Comparison of ENCODE assay signal across 18 cellular contexts in the genomic region with DNA sequence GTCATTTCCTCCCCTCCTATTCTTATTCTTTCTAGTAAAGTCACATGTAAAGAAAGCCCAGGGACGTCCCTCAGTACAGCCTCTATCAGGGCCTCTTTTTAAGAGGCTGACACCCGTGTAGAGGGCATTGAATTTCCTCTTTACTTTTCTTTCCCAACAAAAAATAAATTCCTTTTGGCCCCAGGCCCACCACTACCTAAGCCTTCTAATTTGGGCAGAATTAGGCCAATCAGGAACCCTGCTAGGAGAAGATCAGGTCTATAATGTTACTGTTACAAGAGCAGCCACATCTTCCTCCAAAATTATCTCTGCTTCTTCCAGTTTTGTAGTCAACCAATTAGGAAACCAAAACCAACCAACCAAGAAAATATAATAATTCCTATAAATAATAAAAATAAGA.
DNase-seq lines count a peak whose midpoint lies in the region; ATAC-seq and TF ChIP-seq lines count a peak whose summit lies in the region.
"Had no signal": no experiment of that assay in that cellular context is flagged by ENCODE, and none has a peak within 500 bp of the region (broad histone marks: within the 10 kb centered on the region; RNA-seq: fewer than 3 reads in every experiment).

No MANE protein-coding gene starts in this region.

- no peaks in the 10 kb centered on the region for H3K9me3 Mint-ChIP-seq in osteocyte (ENCODE audit: unreplicated experiment)
- H3K9me3 Mint-ChIP-seq: CD8-positive, alpha-beta T cell; HFFc6 had no signal

- H2AFZ ChIP-seq in IMR-90 (replicated peaks; ENCODE audit: low read length, poor library complexity): no peak overlapping the region

- 0 out of 3 replicates have a peak overlapping the region, but pooled peaks have one; percentile 39 for H2BK15ac ChIP-seq in IMR-90 (ENCODE audit: low read depth, low read length)

- H2AK9ac ChIP-seq in IMR-90 (replicated peaks; ENCODE audit: low read depth, low read length, poor library complexity): no peak overlapping the region

- no peaks in the 10 kb centered on the region for H4K20me1 ChIP-seq in IMR-90 (ENCODE audit: insufficient read depth, low read length)
- H4K20me1 ChIP-seq: BLaER1 had no signal

- H3K9me3 ChIP-seq in IMR-90 (ENCODE audit: control insufficient read depth, insufficient read depth, low read length): no peaks in the 10 kb centered on the region
- H3K9me3 ChIP-seq: BLaER1, HAP-1 had no signal

- H3K4me2 ChIP-seq in IMR-90 (ENCODE audit: low read depth, low read length): no peak overlapping the region
- H3K4me2 ChIP-seq: BLaER1 had no signal

- H3K36me3 ChIP-seq in IMR-90 (ENCODE audit: control insufficient read depth, insufficient read depth, low read length): no peaks in the 10 kb centered on the region
- H3K36me3 ChIP-seq: BLaER1, HAP-1 had no signal

- peak overlapping the region; percentile 76; the same call in 1 of the 2 replicates for H2BK20ac ChIP-seq in IMR-90 (ENCODE audit: low read depth, low read length)

- peak overlapping the region; percentile 91 for H3K27ac Mint-ChIP-seq in osteocyte (ENCODE audit: unreplicated experiment)
- H3K27ac Mint-ChIP-seq: B cell; CD8-positive, alpha-beta T cell; HFFc6 had no signal

- no peak overlapping the region for H3K9ac ChIP-seq in IMR-90 (ENCODE audit: low read depth, low read length)
- H3K9ac ChIP-seq: BLaER1 had no signal

- BruUV-seq in IMR-90 (replicated peaks; lab: Mats Ljungman, UMichigan): no TSS peak

- H2AK5ac ChIP-seq in IMR-90 (ENCODE audit: low read depth, low read length): no peak overlapping the region

- no peak overlapping the region for H2BK5ac ChIP-seq in IMR-90 (ENCODE audit: low read depth, low read length, poor library complexity, severe bottlenecking)

- no peaks in the 10 kb centered on the region; the same call in 1 of the 2 replicates for H3K9me1 ChIP-seq in IMR-90 (ENCODE audit: insufficient read depth, low read length)

- H3K18ac ChIP-seq in IMR-90 (ENCODE audit: low read depth, low read length): peak overlapping the region; percentile 24; the same call in 1 of the 2 replicates

- no peak overlapping the region for H3K56ac ChIP-seq in IMR-90 (ENCODE audit: extremely low read depth, insufficient read depth, low read length)

- H3K27ac ChIP-seq in IMR-90 (ENCODE audit: insufficient read depth, low read length): no peak overlapping the region
- H3K27ac ChIP-seq: 22Rv1, BLaER1, C4-2B had no signal

- H3K36me3 Mint-ChIP-seq in osteocyte (ENCODE audit: unreplicated experiment): peaks cover 6% of the 10 kb centered on the region
- H3K36me3 Mint-ChIP-seq: CD4-positive, CD25-positive, alpha-beta regulatory T cell; CD8-positive, alpha-beta T cell had no signal

- H3K4me3 Mint-ChIP-seq in osteocyte (ENCODE audit: unreplicated experiment): no peak overlapping the region
- H3K4me3 Mint-ChIP-seq: B cell; CD4-positive, CD25-positive, alpha-beta regulatory T cell; CD8-positive, alpha-beta T cell; HFFc6 had no signal

- no peak for TF ChIP-seq POLR2A in IMR-90 (IDR thresholded peaks at IDR 0.05; ENCODE audit: low read depth, low read length)

- dilution Hi-C loops in IMR-90 (cut with HindIII; ENCODE audit: low sequenced_read_pairs, unreplicated experiment): no loop called here

- TF ChIP-seq RAD21 in IMR-90 (IDR thresholded peaks at IDR 0.05; ENCODE audit: low read length): no peak

- H3K27me3 Mint-ChIP-seq in osteocyte (ENCODE audit: unreplicated experiment): no peaks in the 10 kb centered on the region
- H3K27me3 Mint-ChIP-seq: CD4-positive, CD25-positive, alpha-beta regulatory T cell had no signal

- TF ChIP-seq CTCF in IMR-90 (conservative IDR thresholded peaks at IDR 0.05; ENCODE audit: low read depth, low read length): no peak
- TF ChIP-seq CTCF in osteocyte (IDR thresholded peaks at IDR 0.05): no peak

- intact Hi-C loops in IMR-90 (cut with micrococcal nuclease): no loop called here

- H4K8ac ChIP-seq in IMR-90 (ENCODE audit: low read depth in 2 of 2, low read length in 2 of 2): no peak overlapping the region

- in situ Hi-C loops in G401 (cut with HindIII; ENCODE audit: low sequenced_read_pairs) (no loop called here), IMR-90 (cut with MboI; ENCODE audit: low sequenced_read_pairs) (no loop called here)

- CTCF ChIA-PET in IMR-90 (lab: Yijun Ruan, JAX): no interaction called here

- H4K91ac ChIP-seq in IMR-90 (ENCODE audit: insufficient read depth, low read depth, low read length): no peak overlapping the region

- WGBS in IMR-90 (ENCODE audit: extremely low coverage in 2 of 2, insufficient read length in 1 of 2), 2 experiments: 71% methylated on average over 1 of the region's 2 CpGs; no CpG with 5 or more reads in 1 of the 2 experiments

- ATAC-seq in IMR-90 (ENCODE audit: low read depth): no peak
- ATAC-seq in esophagus mucosa: no peak
- ATAC-seq: CD8-positive, alpha-beta T cell had no signal

- peaks cover 82% of the 10 kb centered on the region for H3K4me1 Mint-ChIP-seq in osteocyte (ENCODE audit: unreplicated experiment)
- H3K4me1 Mint-ChIP-seq: B cell; CD4-positive, CD25-positive, alpha-beta regulatory T cell had no signal

- H3K4me3 ChIP-seq in IMR-90 (ENCODE audit: insufficient read depth, low read depth, low read length): no peak overlapping the region
- H3K4me3 ChIP-seq: BLaER1, HAP-1 had no signal

- peaks cover 6% of the 10 kb centered on the region; the same call in 1 of the 2 replicates for H3K4me1 ChIP-seq in IMR-90 (ENCODE audit: control insufficient read depth, insufficient read depth, low read length)
- H3K4me1 ChIP-seq: BLaER1, HAP-1 had no signal

- POLR2A ChIA-PET in IMR-90 (lab: Charles Lee; ENCODE audit: unreplicated experiment): no interaction called here

- H2BK120ac ChIP-seq in IMR-90 (ENCODE audit: low read depth, low read length): peak overlapping the region; percentile 64

- DNase-seq in G401 (ENCODE audit: low spot score) (peak; percentile 59), IMR-90 (no peak), cerebellar cortex (ENCODE audit: low spot score) (peak; percentile 53), osteocyte (ENCODE audit: extremely low spot score, unreplicated experiment) (no peak), DMS79 treated with DMSO at 0.1 percent for 48 hours (lab: John Stamatoyannopoulos, UW) (no peak), kidney tubule cell (ENCODE audit: low spot score) (no peak)
- DNase-seq: CD4-positive, CD25-positive, alpha-beta regulatory T cell; CD8-positive, alpha-beta T cell; DMS 273 treated with DMSO at 0.1 percent for 48 hours; DMS79; GOT3; HFFc6 had no signal

- no peaks in the 10 kb centered on the region for H3K79me1 ChIP-seq in IMR-90 (ENCODE audit: low read depth in 1 of 2, low read length in 2 of 2)

- no peak overlapping the region for H3K23ac ChIP-seq in IMR-90 (ENCODE audit: low read depth, low read length)

- H4K5ac ChIP-seq in IMR-90 (ENCODE audit: low read depth, low read length): peak overlapping the region; percentile 8; the same call in 1 of the 2 replicates

- no peak overlapping the region for H3K4ac ChIP-seq in IMR-90 (ENCODE audit: low read depth, low read length)

- H3K27me3 ChIP-seq in IMR-90 (ENCODE audit: control insufficient read depth, insufficient read depth, low read length): no peaks in the 10 kb centered on the region
- H3K27me3 ChIP-seq: BLaER1 had no signal

- no peak overlapping the region for H3K14ac ChIP-seq in IMR-90 (replicated peaks; ENCODE audit: low read depth, low read length)

TF ChIP-seq in IMR-90, 13 proteins besides CTCF, POLR2A, EP300 and RAD21:
- no peak for TF ChIP-seq FOS (IDR thresholded peaks at IDR 0.05; ENCODE audit: low read depth, low read length)
- no peak for TF ChIP-seq MAZ (IDR thresholded peaks at IDR 0.05; ENCODE audit: borderline replicate concordance, low read depth, low read length)
- TF ChIP-seq, protein P1, sequence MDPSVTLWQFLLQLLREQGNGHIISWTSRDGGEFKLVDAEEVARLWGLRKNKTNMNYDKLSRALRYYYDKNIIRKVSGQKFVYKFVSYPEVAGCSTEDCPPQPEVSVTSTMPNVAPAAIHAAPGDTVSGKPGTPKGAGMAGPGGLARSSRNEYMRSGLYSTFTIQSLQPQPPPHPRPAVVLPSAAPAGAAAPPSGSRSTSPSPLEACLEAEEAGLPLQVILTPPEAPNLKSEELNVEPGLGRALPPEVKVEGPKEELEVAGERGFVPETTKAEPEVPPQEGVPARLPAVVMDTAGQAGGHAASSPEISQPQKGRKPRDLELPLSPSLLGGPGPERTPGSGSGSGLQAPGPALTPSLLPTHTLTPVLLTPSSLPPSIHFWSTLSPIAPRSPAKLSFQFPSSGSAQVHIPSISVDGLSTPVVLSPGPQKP (IDR thresholded peaks at IDR 0.05; ENCODE audit: borderline replicate concordance, low read depth, low read length): no peak
- TF ChIP-seq NFE2L2 (IDR thresholded peaks at IDR 0.05; ENCODE audit: low read depth, low read length): no peak
- TF ChIP-seq RFX5 (IDR thresholded peaks at IDR 0.05; ENCODE audit: low read depth, low read length): no peak
- TF ChIP-seq BHLHE40 (IDR thresholded peaks at IDR 0.05; ENCODE audit: low read depth, low read length): no peak
- TF ChIP-seq RCOR1 (IDR thresholded peaks at IDR 0.05; ENCODE audit: insufficient replicate concordance, low read length): no peak
- TF ChIP-seq MAFK (IDR thresholded peaks at IDR 0.05; ENCODE audit: low read depth, low read length): no peak
- no peak for TF ChIP-seq CHD1 (IDR thresholded peaks at IDR 0.05; ENCODE audit: low read depth, low read length)
- no peak for TF ChIP-seq CEBPB (IDR thresholded peaks at IDR 0.05; ENCODE audit: low read depth, low read length)
- no peak for TF ChIP-seq SMC3 (IDR thresholded peaks at IDR 0.05; ENCODE audit: low read depth, low read length)
- TF ChIP-seq MXI1 (IDR thresholded peaks at IDR 0.05; ENCODE audit: borderline replicate concordance, low read depth, low read length): no peak
- no peak for TF ChIP-seq USF2 (IDR thresholded peaks at IDR 0.05; ENCODE audit: low read depth, low read length)

Comparison
In these comparisons a context has a peak if more than half of its experiments do, and no peak if none do; other contexts are left out.
1. DNase-seq: peak in G401 (single experiment) and cerebellar cortex (single experiment); none in IMR-90 (single experiment), osteocyte (single experiment), DMS79 treated with DMSO at 0.1 percent for 48 hours (single experiment) and kidney tubule cell (single experiment).